ENCODE assay signal across 25 cellular contexts in the genomic region with DNA sequence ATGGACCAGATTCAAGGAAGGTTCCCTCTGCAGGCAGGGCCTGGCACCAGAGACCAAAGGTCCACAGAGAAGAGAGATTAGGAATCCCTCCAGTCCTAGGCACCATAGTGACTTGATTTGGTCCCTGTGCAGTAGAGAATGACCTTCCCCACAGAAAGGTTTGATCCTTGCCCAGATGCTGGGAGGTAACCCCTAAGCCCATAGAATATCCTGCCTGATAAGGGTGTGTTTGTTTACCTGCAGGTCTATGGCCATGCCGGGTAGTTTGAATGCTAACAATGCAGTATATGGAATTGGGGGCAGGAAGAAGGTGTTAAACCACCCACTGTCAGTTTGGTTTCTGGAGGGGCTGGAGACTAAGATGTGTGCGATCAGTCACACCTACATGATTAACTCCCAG. TPM values are rescaled to one million over a fixed set of nuclear protein-coding genes. Genes with fewer than 3 reads are reported as not detected.
A peak's percentile ranks its signal among the peaks of the same experiment; 100 is the strongest.
DNase-seq lines count a peak whose midpoint lies in the region; ATAC-seq and TF ChIP-seq lines count a peak whose summit lies in the region.
"Had no signal": no experiment of that assay in that cellular context is flagged by ENCODE, and none has a peak within 500 bp of the region (broad histone marks: within the 10 kb centered on the region; RNA-seq: fewer than 3 reads in every experiment).

No MANE protein-coding gene starts in this region.

- H3K27ac ChIP-seq in heart left ventricle = peak overlapping the region in 10 of 12 donors; percentile 43 to 87 (median 72)
- peak overlapping the region; percentile 82 for H3K27ac ChIP-seq in right cardiac atrium (ENCODE audit: low read length)
- peak overlapping the region; percentile 69 for H3K27ac ChIP-seq in rectal smooth muscle tissue (ENCODE audit: low read depth, low read length)
- H3K27ac ChIP-seq in vagina = peak overlapping the region; percentile 43
- H3K27ac ChIP-seq: 22Rv1, RWPE1 had no signal

- DNase-seq in heart left ventricle (no peak), Right ventricle myocardium inferior (ENCODE audit: missing footprints) (no peak), right cardiac atrium (no peak), vagina (ENCODE audit: extremely low spot score in 2 of 2) (no peak), HUDEP-2 (lab: John Stamatoyannopoulos, UW; ENCODE audit: unreplicated experiment in 76 of 76) (no peak)
- DNase-seq: ACHN; BE2C; CD8-positive, alpha-beta memory T cell; DMS79 treated with DMSO at 0.1 percent for 48 hours; GF-D8; NCI-H1092; NCI-H1417 treated with DMSO at 0.1 percent for 48 hours; NCI-H1694 treated with DMSO at 0.1 percent for 48 hours; NCI-H2081; NCI-H2171; NCI-H226; NCI-H510A; NCI-H69; SIG-M5 had no signal

- H3K4me3 ChIP-seq in heart left ventricle (no peak overlapping the region), right cardiac atrium (ENCODE audit: low read length) (no peak overlapping the region), rectal smooth muscle tissue (ENCODE audit: low read length) (no peak overlapping the region), vagina (no peak overlapping the region)

- no peaks in the 10 kb centered on the region for H3K36me3 ChIP-seq in heart left ventricle
- H3K36me3 ChIP-seq in rectal smooth muscle tissue (ENCODE audit: control insufficient read depth, insufficient read depth, low read length) = no peaks in the 10 kb centered on the region
- no peaks in the 10 kb centered on the region for H3K36me3 ChIP-seq in vagina
- H3K36me3 ChIP-seq: BE2C had no signal

- H3K9me3 ChIP-seq in heart left ventricle = peaks cover 0 to 5% (median 0%) of the 10 kb centered on the region in 12 donors
- no peaks in the 10 kb centered on the region for H3K9me3 ChIP-seq in right cardiac atrium (ENCODE audit: control insufficient read depth, low read length)
- no peaks in the 10 kb centered on the region for H3K9me3 ChIP-seq in vagina
- H3K9me3 ChIP-seq: BE2C had no signal

- no peak for ATAC-seq in heart left ventricle
- ATAC-seq in Right ventricle myocardium inferior = no peak
- ATAC-seq in right cardiac atrium = no peak
- no peak for ATAC-seq in HG03432 (IDR thresholded peaks at IDR 0.05; ENCODE audit: unreplicated experiment)
- ATAC-seq: HCT116 had no signal

- TF ChIP-seq CTCF in heart left ventricle (IDR thresholded peaks at IDR 0.05) = no peak
- no peak for TF ChIP-seq CTCF in vagina (IDR thresholded peaks at IDR 0.05)

- TF ChIP-seq POLR2A in heart left ventricle (IDR thresholded peaks at IDR 0.05) (no peak), vagina (IDR thresholded peaks at IDR 0.05) (no peak)

- WGBS in heart left ventricle, 4 donors = 83 to 93% (median 87%) methylated on average over 2 of the region's 2 CpGs
- WGBS in right cardiac atrium = 75% methylated on average over 2 of the region's 2 CpGs

- H3K4me1 ChIP-seq in heart left ventricle (peaks cover 0 to 26% (median 8%) of the 10 kb centered on the region in 12 donors), right cardiac atrium (ENCODE audit: control insufficient read depth, insufficient read depth, low read length) (peaks cover 11% of the 10 kb centered on the region), rectal smooth muscle tissue (ENCODE audit: control insufficient read depth, insufficient read depth, low read length) (peaks cover 13% of the 10 kb centered on the region), vagina (no peaks in the 10 kb centered on the region)
- H3K4me1 ChIP-seq: BE2C had no signal

- H3K27me3 ChIP-seq in heart left ventricle (no peaks in the 10 kb centered on the region), right cardiac atrium (ENCODE audit: control insufficient read depth, insufficient read depth) (no peaks in the 10 kb centered on the region), rectal smooth muscle tissue (ENCODE audit: control insufficient read depth, insufficient read depth, low read length) (no peaks in the 10 kb centered on the region), vagina (no peaks in the 10 kb centered on the region)
- H3K27me3 ChIP-seq: BE2C had no signal

- intact Hi-C loops in heart left ventricle (cut with DNase I) (no loop called here), Right ventricle myocardium inferior (cut with DNase I) (loop anchor here (5.0 kb wide), 3 partner anchors 49 to 149 kb away; no protein-coding TSS in a partner anchor), right cardiac atrium (cut with DNase I) (no loop called here), vagina (cut with DNase I) (no loop called here)

- H3K9ac ChIP-seq in rectal smooth muscle tissue (ENCODE audit: low read length) = no peak overlapping the region

RNA-seq across cellular contexts. Expression of a gene that starts 57.1 kb away (rescaled TPM):
- total RNA-seq in heart left ventricle (10 to 100 TPM in 5 of 9 donors, 1 to 10 TPM in 4; 2.5 to 14.6 (median 10.3) TPM), Right ventricle myocardium inferior (10.5 TPM), right cardiac atrium (10 to 100 TPM; 59.5 to 94.2 (median 67.1) TPM), vagina (23.3 TPM)
- polyA plus RNA-seq in heart left ventricle (10 to 100 TPM in 1 of 2 donors, 1 to 10 TPM in 1; 2.7 to 14.6 TPM), right cardiac atrium (44.2 TPM)
- polyA plus RNA-seq: CD14-positive monocyte; CD8-positive, alpha-beta memory T cell had no signal
